Comparison of ENCODE assay signal across 3 cellular contexts in the genomic region with DNA sequence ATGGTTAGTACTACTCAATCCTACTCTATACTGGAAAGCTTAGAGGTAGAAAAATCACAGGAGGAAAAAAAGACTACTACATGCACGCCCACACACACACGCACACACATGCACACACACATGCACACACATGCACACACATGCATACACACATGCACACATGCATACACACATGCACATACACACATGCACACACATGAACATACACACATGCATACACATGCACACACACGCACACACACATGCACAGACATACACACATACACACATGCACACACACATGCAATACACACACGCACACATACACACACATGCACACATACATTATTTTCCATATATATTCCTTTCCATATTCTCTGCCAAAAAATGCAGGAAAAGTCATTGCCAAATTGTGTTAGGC.
A peak's percentile ranks its signal among the peaks of the same experiment; 100 is the strongest.
TF ChIP-seq lines count a peak whose summit lies in the region.

No MANE protein-coding gene starts in this region.

TF ChIP-seq in GM12891, 5 proteins besides CTCF, POLR2A, EP300 and RAD21 (continued from another document):
- TF ChIP-seq POU2F2 (IDR thresholded peaks at IDR 0.05; ENCODE audit: low read depth, low read length) (no peak), SPI1 (IDR thresholded peaks at IDR 0.05; ENCODE audit: low read depth, low read length) (no peak)

TF ChIP-seq in HEK293, 187 proteins besides CTCF, POLR2A, EP300 and RAD21 (continued from another document):
- TF ChIP-seq, protein P1, sequence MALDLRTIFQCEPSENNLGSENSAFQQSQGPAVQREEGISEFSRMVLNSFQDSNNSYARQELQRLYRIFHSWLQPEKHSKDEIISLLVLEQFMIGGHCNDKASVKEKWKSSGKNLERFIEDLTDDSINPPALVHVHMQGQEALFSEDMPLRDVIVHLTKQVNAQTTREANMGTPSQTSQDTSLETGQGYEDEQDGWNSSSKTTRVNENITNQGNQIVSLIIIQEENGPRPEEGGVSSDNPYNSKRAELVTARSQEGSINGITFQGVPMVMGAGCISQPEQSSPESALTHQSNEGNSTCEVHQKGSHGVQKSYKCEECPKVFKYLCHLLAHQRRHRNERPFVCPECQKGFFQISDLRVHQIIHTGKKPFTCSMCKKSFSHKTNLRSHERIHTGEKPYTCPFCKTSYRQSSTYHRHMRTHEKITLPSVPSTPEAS (tag by site-specific recombination; IDR thresholded peaks at IDR 0.05), result peak; percentile 99
- TF ChIP-seq ZNF473 (tag by site-specific recombination; IDR thresholded peaks at IDR 0.05) (0 out of 2 replicates have a peak, but pooled peaks have one; percentile 61), ZFHX2 (tag by site-specific recombination; conservative IDR thresholded peaks at IDR 0.05) (0 out of 2 replicates have a peak, but pooled peaks have one; percentile 29), ZNF747 (tag by site-specific recombination; IDR thresholded peaks at IDR 0.05) (no peak), ZNF521 (tag by site-specific recombination; IDR thresholded peaks at IDR 0.05) (0 out of 2 replicates have a peak, but pooled peaks have one; percentile 58), ZNF658 (tag by site-specific recombination; IDR thresholded peaks at IDR 0.05) (no peak), ZNF202 (tag by site-specific recombination; IDR thresholded peaks at IDR 0.05; ENCODE audit: borderline replicate concordance) (no peak)

TF ChIP-seq in GM12878, 131 proteins besides CTCF, POLR2A, EP300 and RAD21:
- TF ChIP-seq, protein P2, sequence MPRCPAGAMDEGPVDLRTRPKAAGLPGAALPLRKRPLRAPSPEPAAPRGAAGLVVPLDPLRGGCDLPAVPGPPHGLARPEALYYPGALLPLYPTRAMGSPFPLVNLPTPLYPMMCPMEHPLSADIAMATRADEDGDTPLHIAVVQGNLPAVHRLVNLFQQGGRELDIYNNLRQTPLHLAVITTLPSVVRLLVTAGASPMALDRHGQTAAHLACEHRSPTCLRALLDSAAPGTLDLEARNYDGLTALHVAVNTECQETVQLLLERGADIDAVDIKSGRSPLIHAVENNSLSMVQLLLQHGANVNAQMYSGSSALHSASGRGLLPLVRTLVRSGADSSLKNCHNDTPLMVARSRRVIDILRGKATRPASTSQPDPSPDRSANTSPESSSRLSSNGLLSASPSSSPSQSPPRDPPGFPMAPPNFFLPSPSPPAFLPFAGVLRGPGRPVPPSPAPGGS (IDR thresholded peaks at IDR 0.05; ENCODE audit: borderline replicate concordance, insufficient read depth, low read depth, low read length, poor library complexity, severe bottlenecking), result peak; percentile 69
- TF ChIP-seq ZBED1 (IDR thresholded peaks at IDR 0.05; ENCODE audit: borderline replicate concordance), result no peak
